In the genomic region with DNA sequence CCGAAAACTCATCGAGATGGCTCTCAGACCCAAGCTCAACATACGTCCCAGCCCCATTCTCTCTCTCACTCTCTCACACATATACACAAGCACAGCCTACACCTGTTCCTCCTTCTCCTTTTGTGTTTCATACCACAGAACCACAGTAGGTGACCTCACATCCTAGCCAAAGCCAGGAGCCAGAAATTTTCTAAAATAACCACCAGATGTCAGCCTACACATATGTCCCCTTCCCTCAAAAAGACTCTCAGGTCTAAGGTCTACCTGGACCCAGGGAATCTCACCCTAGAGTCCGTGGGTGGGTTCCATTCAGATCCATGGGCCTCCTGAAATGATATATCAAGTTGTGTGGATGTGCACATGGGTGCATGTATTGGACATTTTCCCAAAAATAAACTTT, we compare ENCODE assay signal across 9 cellular contexts.
DNase-seq lines count a peak whose midpoint lies in the region; ATAC-seq, FAIRE-seq and TF ChIP-seq lines count a peak whose summit lies in the region.
"Had no signal": no experiment of that assay in that cellular context is flagged by ENCODE, and none has a peak within 500 bp of the region (broad histone marks: within the 10 kb centered on the region; RNA-seq: fewer than 3 reads in every experiment).

No MANE protein-coding gene starts in this region.

- no peaks in the 10 kb centered on the region for H3K36me3 Mint-ChIP-seq in T-helper 2 cell treated with Interferon-gamma antibody and Interleukin-4, amounts not matched to agents 5 μg/mL and 100 μg/mL, for 36 hours (ENCODE audit: low read depth)

- no peak for FAIRE-seq in RCC 7860 (lab: Jason Lieb, UNC)

- peak in 1 of 3 experiments; percentile 25 for TF ChIP-seq CTCF in testis (IDR thresholded peaks at IDR 0.05)

- no peaks in the 10 kb centered on the region for H3K9me3 Mint-ChIP-seq in T-helper 2 cell treated with Interferon-gamma antibody and Interleukin-4, amounts not matched to agents 5 μg/mL and 100 μg/mL, for 36 hours

- peaks cover under 1% of the 10 kb centered on the region for H3K27me3 Mint-ChIP-seq in T-helper 2 cell treated with Interferon-gamma antibody and Interleukin-4, amounts not matched to agents 5 μg/mL and 100 μg/mL, for 36 hours (ENCODE audit: low read depth)

- H3K4me3 Mint-ChIP-seq in T-helper 2 cell treated with Interferon-gamma antibody and Interleukin-4, amounts not matched to agents 5 μg/mL and 100 μg/mL, for 36 hours: no peak overlapping the region

- no peaks in the 10 kb centered on the region for H3K4me1 ChIP-seq in testis
- H3K4me1 ChIP-seq: parathyroid adenoma had no signal

- TF ChIP-seq POLR2A in testis (IDR thresholded peaks at IDR 0.05): no peak

- no peak overlapping the region for H3K27ac ChIP-seq in testis
- H3K27ac ChIP-seq: parathyroid adenoma had no signal

- no peak overlapping the region for H3K27ac Mint-ChIP-seq in T-helper 2 cell treated with Interferon-gamma antibody and Interleukin-4, amounts not matched to agents 5 μg/mL and 100 μg/mL, for 36 hours

- peak; percentile 94 for ATAC-seq in GM19452 (IDR thresholded peaks at IDR 0.05; ENCODE audit: unreplicated experiment)
- peak; percentile 90 for ATAC-seq in HG03432 (IDR thresholded peaks at IDR 0.05; ENCODE audit: unreplicated experiment)
- no peak for ATAC-seq in HG03045 (IDR thresholded peaks at IDR 0.05; ENCODE audit: unreplicated experiment)

- no peaks in the 10 kb centered on the region for H3K27me3 ChIP-seq in testis

- 80 to 90% methylated on average over 4 of the region's 4 CpGs for WGBS in testis, 2 donors

- peaks cover under 1% of the 10 kb centered on the region for H3K4me1 Mint-ChIP-seq in T-helper 2 cell treated with Interferon-gamma antibody and Interleukin-4, amounts not matched to agents 5 μg/mL and 100 μg/mL, for 36 hours (ENCODE audit: low read depth)

- no peaks in the 10 kb centered on the region for H3K9me3 ChIP-seq in testis

- H3K4me3 ChIP-seq in testis: no peak overlapping the region

- no peaks in the 10 kb centered on the region for H3K36me3 ChIP-seq in testis (ENCODE audit: low read depth, missing control alignments)

- intact Hi-C loops in testis (cut with DNase I; ENCODE audit: low total_unique reads): no loop called here

- DNase-seq in EH (ENCODE audit: low read depth): peak; percentile 42
- peak; percentile 11 for DNase-seq in RCC 7860 (ENCODE audit: low spot score)
- DNase-seq in iris pigment epithelial cell (ENCODE audit: low read depth): peak; percentile 39
- DNase-seq in T-helper 2 cell treated with Interferon-gamma antibody and Interleukin-4, amounts not matched to agents 5 μg/mL and 100 μg/mL, for 36 hours (ENCODE audit: low spot score): no peak
- DNase-seq in testis: no peak

Comparison
In these comparisons a context has a peak if more than half of its experiments do, and no peak if none do; other contexts are left out.
1. DNase-seq: peak in EH (single experiment), RCC 7860 (single experiment) and iris pigment epithelial cell (single experiment); none in T-helper 2 cell treated with Interferon-gamma antibody and Interleukin-4, amounts not matched to agents 5 μg/mL and 100 μg/mL, for 36 hours (single experiment) and testis (single experiment).